ENCODE assay signal across 12 cellular contexts in the genomic region with DNA sequence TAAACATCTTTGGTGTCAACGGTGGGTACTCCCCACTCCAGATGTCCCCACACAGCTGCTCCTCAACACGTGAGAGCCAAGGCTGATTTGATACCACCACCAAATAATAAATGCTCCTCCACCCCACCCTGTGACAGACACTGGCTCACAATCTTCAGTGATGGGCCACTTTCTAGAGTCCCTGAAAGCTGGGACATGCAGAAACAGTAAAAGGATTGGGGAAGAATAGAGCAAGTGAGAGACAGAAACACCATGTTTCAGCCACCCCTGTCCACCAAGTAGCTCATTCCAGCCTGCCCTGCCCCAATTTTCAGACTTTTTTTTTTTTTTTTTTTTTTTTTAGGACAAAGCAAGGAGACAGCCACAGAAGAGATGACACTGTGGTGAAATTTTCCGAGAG. TPM values are rescaled to one million over a fixed set of nuclear protein-coding genes. Genes with fewer than 3 reads are reported as not detected.
DNase-seq lines count a peak whose midpoint lies in the region; ATAC-seq, FAIRE-seq and TF ChIP-seq lines count a peak whose summit lies in the region.
"Had no signal": no experiment of that assay in that cellular context is flagged by ENCODE, and none has a peak within 500 bp of the region (broad histone marks: within the 10 kb centered on the region; RNA-seq: fewer than 3 reads in every experiment).

No MANE protein-coding gene starts in this region.

- H3K27ac Mint-ChIP-seq in T-helper 2 cell treated with Interferon-gamma antibody and Interleukin-4, amounts not matched to agents 5 μg/mL and 100 μg/mL, for 36 hours = peak overlapping the region; percentile 58
- H3K27ac Mint-ChIP-seq in activated T-helper 1 cell treated with anti-CD3 and anti-CD28 coated beads, Interleukin-12 subunit alpha, Interleukin-12 subunit beta, Interleukin-2, Interleukin-4 antibody, amounts not matched to agents 30 ng/mL and 10 ng/mL and 1 ng/mL, durations not matched to agents 14 hours and 24 hours and 36 hours = no peak overlapping the region
- H3K27ac Mint-ChIP-seq in stimulated activated effector memory CD8-positive, alpha-beta T cell treated with anti-CD3 and anti-CD28 coated beads, Interleukin-12 subunit alpha, Interleukin-12 subunit beta, amount 100 ng/mL, for 72 hours = peak overlapping the region; percentile 92

- no peaks in the 10 kb centered on the region for H3K27me3 ChIP-seq in keratinocyte (ENCODE audit: control insufficient read depth, extremely low read depth, insufficient read depth, low read length)

- H3K36me3 Mint-ChIP-seq in T-helper 2 cell treated with Interferon-gamma antibody and Interleukin-4, amounts not matched to agents 5 μg/mL and 100 μg/mL, for 36 hours (ENCODE audit: low read depth) = peaks cover 16% of the 10 kb centered on the region
- no peaks in the 10 kb centered on the region for H3K36me3 Mint-ChIP-seq in activated T-helper 1 cell treated with anti-CD3 and anti-CD28 coated beads, Interleukin-12 subunit alpha, Interleukin-12 subunit beta, Interleukin-2, Interleukin-4 antibody, amounts not matched to agents 30 ng/mL and 10 ng/mL and 1 ng/mL, durations not matched to agents 14 hours and 24 hours and 36 hours (ENCODE audit: low read depth)
- H3K36me3 Mint-ChIP-seq in stimulated activated effector memory CD8-positive, alpha-beta T cell treated with anti-CD3 and anti-CD28 coated beads, Interleukin-12 subunit alpha, Interleukin-12 subunit beta, amount 100 ng/mL, for 72 hours = peaks cover 8% of the 10 kb centered on the region

- TF ChIP-seq CTCF in keratinocyte (optimal IDR thresholded peaks at IDR 0.05 in 1 of 3, IDR thresholded peaks at IDR 0.05 in 1 of 3, conservative IDR thresholded peaks at IDR 0.05 in 1 of 3; ENCODE audit: extremely low read depth in 1 of 3, insufficient read depth in 2 of 3, low read length in 3 of 3) = no peak

- intact Hi-C loops in activated T-helper 1 cell treated with anti-CD3 and anti-CD28 coated beads, Interleukin-12 subunit alpha, Interleukin-12 subunit beta, Interleukin-2, Interleukin-4 antibody, amounts not matched to agents 30 ng/mL and 10 ng/mL and 1 ng/mL, durations not matched to agents 14 hours and 24 hours and 36 hours (cut with micrococcal nuclease) = loop anchor here (5.0 kb wide), 1 partner anchor 1465 kb away; a partner anchor contains a TSS

- no peaks in the 10 kb centered on the region for H3K9me3 ChIP-seq in keratinocyte (ENCODE audit: control insufficient read depth, low read depth, low read length)

- H2AFZ ChIP-seq in keratinocyte (ENCODE audit: control insufficient read depth, low read length) = peak overlapping the region; percentile 37

- H3K9ac ChIP-seq in keratinocyte (ENCODE audit: control insufficient read depth, extremely low read depth, insufficient read depth, low read length) = peak overlapping the region; percentile 62

- H3K36me3 ChIP-seq in keratinocyte (ENCODE audit: control insufficient read depth in 2 of 2, extremely low read depth in 1 of 2, insufficient read depth in 2 of 2, low read length in 2 of 2) = peaks cover 0 to 10% of the 10 kb centered on the region in 2 experiments

- peak overlapping the region in 2 of 3 experiments; percentile 32 to 54 for H3K4me3 ChIP-seq in keratinocyte (ENCODE audit: control insufficient read depth in 2 of 3, extremely low read depth in 1 of 3, insufficient read depth in 2 of 3, low read depth in 1 of 3, low read length in 3 of 3)

- peak overlapping the region; percentile 90 for H3K4me2 ChIP-seq in keratinocyte (ENCODE audit: control insufficient read depth, extremely low read depth, insufficient read depth, low read depth, low read length)

- peaks cover 3% of the 10 kb centered on the region for H3K27me3 Mint-ChIP-seq in T-helper 2 cell treated with Interferon-gamma antibody and Interleukin-4, amounts not matched to agents 5 μg/mL and 100 μg/mL, for 36 hours (ENCODE audit: low read depth)
- H3K27me3 Mint-ChIP-seq in activated T-helper 1 cell treated with anti-CD3 and anti-CD28 coated beads, Interleukin-12 subunit alpha, Interleukin-12 subunit beta, Interleukin-2, Interleukin-4 antibody, amounts not matched to agents 30 ng/mL and 10 ng/mL and 1 ng/mL, durations not matched to agents 14 hours and 24 hours and 36 hours (ENCODE audit: insufficient read depth) = peaks cover under 1% of the 10 kb centered on the region

- peaks cover 35% of the 10 kb centered on the region for H3K4me1 ChIP-seq in keratinocyte (ENCODE audit: control insufficient read depth, extremely low read depth, insufficient read depth, low read length)

- no peaks in the 10 kb centered on the region for H4K20me1 ChIP-seq in keratinocyte (ENCODE audit: control insufficient read depth, extremely low read depth, insufficient read depth, low read length)

- ATAC-seq in stimulated activated effector memory CD8-positive, alpha-beta T cell treated with anti-CD3 and anti-CD28 coated beads, Interleukin-12 subunit alpha, Interleukin-12 subunit beta, amount 100 ng/mL, for 72 hours = no peak
- no peak for ATAC-seq in GM21529 (IDR thresholded peaks at IDR 0.05; ENCODE audit: unreplicated experiment)

- dilution Hi-C loops in keratinocyte (cut with MboI; ENCODE audit: extremely low pct_ligation_motif_present, low sequenced_read_pairs) = no loop called here

- H3K27ac ChIP-seq in keratinocyte (ENCODE audit: control insufficient read depth, insufficient read depth, low read length) = peak overlapping the region; percentile 86

- no peak for FAIRE-seq in keratinocyte (lab: Jason Lieb, UNC)
- FAIRE-seq: A204.1, urothelium cell line had no signal

- no peaks in the 10 kb centered on the region for H3K9me1 ChIP-seq in keratinocyte (ENCODE audit: control insufficient read depth, extremely low read depth, insufficient read depth, low read length)

- H3K79me2 ChIP-seq in keratinocyte (ENCODE audit: control insufficient read depth, insufficient read depth, low read length) = no peaks in the 10 kb centered on the region

- H3K4me1 Mint-ChIP-seq in T-helper 2 cell treated with Interferon-gamma antibody and Interleukin-4, amounts not matched to agents 5 μg/mL and 100 μg/mL, for 36 hours (ENCODE audit: low read depth) = peaks cover 26% of the 10 kb centered on the region
- peaks cover 32% of the 10 kb centered on the region for H3K4me1 Mint-ChIP-seq in activated T-helper 1 cell treated with anti-CD3 and anti-CD28 coated beads, Interleukin-12 subunit alpha, Interleukin-12 subunit beta, Interleukin-2, Interleukin-4 antibody, amounts not matched to agents 30 ng/mL and 10 ng/mL and 1 ng/mL, durations not matched to agents 14 hours and 24 hours and 36 hours (ENCODE audit: low read depth)
- H3K4me1 Mint-ChIP-seq in stimulated activated effector memory CD8-positive, alpha-beta T cell treated with anti-CD3 and anti-CD28 coated beads, Interleukin-12 subunit alpha, Interleukin-12 subunit beta, amount 100 ng/mL, for 72 hours = peaks cover 31% of the 10 kb centered on the region

- H3K9me3 Mint-ChIP-seq in T-helper 2 cell treated with Interferon-gamma antibody and Interleukin-4, amounts not matched to agents 5 μg/mL and 100 μg/mL, for 36 hours = no peaks in the 10 kb centered on the region
- H3K9me3 Mint-ChIP-seq in activated T-helper 1 cell treated with anti-CD3 and anti-CD28 coated beads, Interleukin-12 subunit alpha, Interleukin-12 subunit beta, Interleukin-2, Interleukin-4 antibody, amounts not matched to agents 30 ng/mL and 10 ng/mL and 1 ng/mL, durations not matched to agents 14 hours and 24 hours and 36 hours = no peaks in the 10 kb centered on the region
- no peaks in the 10 kb centered on the region for H3K9me3 Mint-ChIP-seq in stimulated activated effector memory CD8-positive, alpha-beta T cell treated with anti-CD3 and anti-CD28 coated beads, Interleukin-12 subunit alpha, Interleukin-12 subunit beta, amount 100 ng/mL, for 72 hours

- peak overlapping the region; percentile 86 for H3K4me3 Mint-ChIP-seq in T-helper 2 cell treated with Interferon-gamma antibody and Interleukin-4, amounts not matched to agents 5 μg/mL and 100 μg/mL, for 36 hours
- peak overlapping the region; percentile 66 for H3K4me3 Mint-ChIP-seq in activated T-helper 1 cell treated with anti-CD3 and anti-CD28 coated beads, Interleukin-12 subunit alpha, Interleukin-12 subunit beta, Interleukin-2, Interleukin-4 antibody, amounts not matched to agents 30 ng/mL and 10 ng/mL and 1 ng/mL, durations not matched to agents 14 hours and 24 hours and 36 hours
- H3K4me3 Mint-ChIP-seq in stimulated activated effector memory CD8-positive, alpha-beta T cell treated with anti-CD3 and anti-CD28 coated beads, Interleukin-12 subunit alpha, Interleukin-12 subunit beta, amount 100 ng/mL, for 72 hours = peak overlapping the region; percentile 94

- no peak for DNase-seq in T-helper 2 cell treated with Interferon-gamma antibody and Interleukin-4, amounts not matched to agents 5 μg/mL and 100 μg/mL, for 36 hours (ENCODE audit: low spot score)
- DNase-seq in T-helper 2 cell (no peak), keratinocyte (ENCODE audit: low read depth, low spot score) (no peak), GM03348 (ENCODE audit: low spot score) (no peak), kidney glomerular epithelial cell (lab: John Stamatoyannopoulos, UW) (no peak)
- DNase-seq in activated T-helper 1 cell treated with anti-CD3 and anti-CD28 coated beads, Interleukin-12 subunit alpha, Interleukin-12 subunit beta, Interleukin-2, Interleukin-4 antibody, amounts not matched to agents 30 ng/mL and 10 ng/mL and 1 ng/mL, durations not matched to agents 14 hours and 24 hours and 36 hours (ENCODE audit: low spot score) = no peak
- DNase-seq in stimulated activated effector memory CD8-positive, alpha-beta T cell treated with anti-CD3 and anti-CD28 coated beads, Interleukin-12 subunit alpha, Interleukin-12 subunit beta, amount 100 ng/mL, for 72 hours (ENCODE audit: low spot score in 2 of 2) = no peak
- DNase-seq: NCI-H1048, RPMI8226 had no signal

RNA-seq across cellular contexts. Expression of a gene that starts 1.6 kb away (rescaled TPM):
- total RNA-seq in activated T-helper 1 cell treated with anti-CD3 and anti-CD28 coated beads, Interleukin-12 subunit alpha, Interleukin-12 subunit beta, Interleukin-2, Interleukin-4 antibody, amounts not matched to agents 30 ng/mL and 10 ng/mL and 1 ng/mL, durations not matched to agents 14 hours and 24 hours and 36 hours = 2.7 and 3.8 TPM in 2 replicates
- polyA plus RNA-seq in keratinocyte = 10.6 to 14.3 TPM (median 14.1 TPM) in 3 replicates
- 0.84 TPM for polyA plus RNA-seq in keratinocyte (2011; ENCODE audit: low read depth)
- 6.1 and 12.6 TPM in 2 replicates for polyA plus RNA-seq in keratinocyte (2011; cell fraction: cytosol; rRNA removed)
- polyA plus RNA-seq in keratinocyte (2011; cell fraction: nucleus; rRNA removed) = 28.5 and 40.0 TPM in 2 replicates
- polyA plus RNA-seq in keratinocyte (2012; ENCODE audit: low replicate concordance) = 1.9 and 7.6 TPM in 2 replicates
- 4.5 to 11.3 TPM (median 8.1 TPM) in 3 replicates for polyA minus RNA-seq in keratinocyte
- 8.1 TPM for polyA minus RNA-seq in keratinocyte (2011; cell fraction: cytosol; rRNA and poly(A)+ RNA removed)
- polyA minus RNA-seq in keratinocyte (2011; cell fraction: nucleus; rRNA and poly(A)+ RNA removed) = 21.6 and 27.1 TPM in 2 replicates

RNA-seq across cellular contexts. Expression of a gene that starts 58.2 kb away (rescaled TPM):
- 147 TPM in 2 replicates for total RNA-seq in activated T-helper 1 cell treated with anti-CD3 and anti-CD28 coated beads, Interleukin-12 subunit alpha, Interleukin-12 subunit beta, Interleukin-2, Interleukin-4 antibody, amounts not matched to agents 30 ng/mL and 10 ng/mL and 1 ng/mL, durations not matched to agents 14 hours and 24 hours and 36 hours
- polyA plus RNA-seq in keratinocyte = 67.6 to 136 TPM (median 98.9 TPM) in 3 replicates
- 18.6 TPM for polyA plus RNA-seq in keratinocyte (2011; ENCODE audit: low read depth)
- polyA plus RNA-seq in keratinocyte (2011; cell fraction: cytosol; rRNA removed) = 65.9 and 118 TPM in 2 replicates
- polyA plus RNA-seq in keratinocyte (2011; cell fraction: nucleus; rRNA removed) = 26.0 and 47.9 TPM in 2 replicates
- polyA plus RNA-seq in keratinocyte (2012; ENCODE audit: low replicate concordance) = 116 and 188 TPM in 2 replicates
- 7.4 to 79.3 TPM (median 28.0 TPM) in 3 replicates for polyA minus RNA-seq in keratinocyte
- polyA minus RNA-seq in keratinocyte (2011; cell fraction: cytosol; rRNA and poly(A)+ RNA removed) = 50.5 TPM
- 12.8 and 20.5 TPM in 2 replicates for polyA minus RNA-seq in keratinocyte (2011; cell fraction: nucleus; rRNA and poly(A)+ RNA removed)
